4 cellular contexts compared by ENCODE assay signal in the genomic region with DNA sequence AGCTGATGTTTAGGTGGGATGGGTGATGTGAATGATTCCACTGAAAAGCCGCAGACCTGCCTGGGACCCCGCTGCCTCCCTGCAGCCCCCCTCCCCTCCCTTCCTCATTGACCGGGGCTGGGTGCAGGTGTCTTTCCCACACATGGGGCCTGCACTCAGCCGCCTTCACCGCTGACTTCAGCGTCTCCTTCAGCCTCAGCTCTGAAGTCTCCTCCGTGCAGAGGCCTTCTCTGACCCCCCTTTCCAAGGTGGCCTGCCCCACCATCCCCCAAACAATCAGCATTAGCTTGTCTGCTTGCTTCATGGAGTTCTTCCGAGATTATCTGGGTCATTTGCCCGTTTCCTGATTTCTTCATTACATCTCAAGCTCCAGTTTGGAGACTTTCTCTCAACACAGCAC.
"Had no signal": no experiment of that assay in that cellular context is flagged by ENCODE, and none has a peak within 500 bp of the region (broad histone marks: within the 10 kb centered on the region; RNA-seq: fewer than 3 reads in every experiment).

No MANE protein-coding gene starts in this region.

- H3K4me3 Mint-ChIP-seq: GM23338, H9 had no signal

- DNase-seq: H9, HCEC 1CT, IMR-90 had no signal

- H3K27ac Mint-ChIP-seq: GM23338 had no signal

- ATAC-seq: GM23338 had no signal

- H3K4me3 ChIP-seq: GM23338 had no signal

- H3K9me3 Mint-ChIP-seq: GM23338, H9 had no signal
